8 cellular contexts compared by ENCODE assay signal in the genomic region with DNA sequence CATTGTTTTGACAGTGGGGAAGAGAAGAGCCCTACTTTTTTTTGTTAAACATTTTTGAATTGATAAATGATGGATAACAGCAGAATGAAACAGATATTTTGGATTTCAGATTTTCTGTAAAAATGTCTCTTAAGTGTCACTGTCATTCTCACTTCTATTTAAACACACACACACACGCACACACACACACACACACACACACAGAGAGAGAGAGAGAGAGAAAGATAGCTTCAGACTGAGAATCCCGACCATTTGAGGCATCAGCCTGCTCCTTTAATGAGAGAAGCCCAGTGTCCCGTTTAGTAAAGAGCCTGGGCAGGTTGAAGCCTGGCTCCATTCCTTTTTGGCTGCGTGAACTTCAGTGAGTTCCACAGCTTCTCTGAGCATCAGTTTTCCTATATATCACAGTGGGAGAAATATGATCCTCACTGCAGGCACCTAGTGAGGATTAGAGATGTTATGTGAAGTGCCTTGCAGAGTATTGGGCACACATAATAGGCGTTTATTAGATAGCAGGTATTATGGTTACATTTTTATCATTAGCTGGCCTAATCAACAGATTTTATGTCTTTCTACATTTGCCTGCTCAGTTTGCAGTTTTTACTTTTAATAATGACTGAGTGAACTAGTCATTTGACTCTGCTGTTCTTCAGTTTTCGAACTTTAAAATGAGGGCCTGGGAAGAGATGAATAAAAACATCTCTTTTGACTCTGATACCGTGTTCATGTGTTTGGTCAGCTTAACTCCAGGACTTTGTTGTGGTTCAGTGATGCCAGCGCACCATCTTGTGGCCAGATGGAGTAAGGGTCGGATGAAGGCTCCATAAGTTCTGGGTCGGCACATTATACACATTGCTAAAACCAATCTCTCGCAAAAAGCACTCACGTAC.
DNase-seq lines count a peak whose midpoint lies in the region; ATAC-seq and TF ChIP-seq lines count a peak whose summit lies in the region.

No MANE protein-coding gene starts in this region.

- DNase-seq in Ammon's horn (ENCODE audit: low spot score) (peak; percentile 91), NCI-H2227 treated with DMSO at 0.1 percent for 48 hours (lab: John Stamatoyannopoulos, UW) (peak; percentile 75), colonic mucosa (peak; percentile 73), lower lobe of right lung (peak; percentile 69)
- peak; percentile 42 for DNase-seq in activated CD4-positive, CD25-positive, alpha-beta regulatory T cell treated with anti-CD3 and anti-CD28 coated beads, Interleukin-2, amount 50 U/mL, for 16 hours (ENCODE audit: low read depth, low spot score)
- peak; percentile 43 to 53 (median 48) for DNase-seq in stimulated activated CD4-positive, alpha-beta T cell treated with anti-CD3 and anti-CD28 coated beads, TNF-alpha, amount 100 ng/mL, for 48 hours (ENCODE audit: low read depth in 3 of 3)

- no peak overlapping the region for H3K4me3 ChIP-seq in colonic mucosa
- H3K4me3 ChIP-seq in lower lobe of right lung = no peak overlapping the region

- intact Hi-C loops in colonic mucosa (cut with DNase I) = loop anchor here (2.0 to 10.0 kb wide), 3 partner anchors 184 to 650 kb away; a partner anchor contains a TSS
- intact Hi-C loops in lower lobe of right lung (cut with DNase I) = no loop called here

- H3K9ac ChIP-seq in colonic mucosa (ENCODE audit: low read depth in 2 of 2, low read length in 2 of 2) = no peak overlapping the region

- H3K4me1 ChIP-seq in colonic mucosa = no peaks in the 10 kb centered on the region
- peaks cover 14% of the 10 kb centered on the region for H3K4me1 ChIP-seq in lower lobe of right lung

- no peak overlapping the region for H3K27ac ChIP-seq in colonic mucosa
- H3K27ac ChIP-seq in lower lobe of right lung = no peak overlapping the region

- H3K27me3 ChIP-seq in colonic mucosa = no peaks in the 10 kb centered on the region
- H3K27me3 ChIP-seq in lower lobe of right lung (ENCODE audit: low read depth) = no peaks in the 10 kb centered on the region

- peak; percentile 91 for ATAC-seq in GM18909 (IDR thresholded peaks at IDR 0.05; ENCODE audit: poor library complexity, unreplicated experiment)
- ATAC-seq in HG03175 (IDR thresholded peaks at IDR 0.05; ENCODE audit: unreplicated experiment) = peak; percentile 86
- ATAC-seq in lower lobe of right lung = peak; percentile 91 to 93

- H3K36me3 ChIP-seq in colonic mucosa (no peaks in the 10 kb centered on the region), lower lobe of right lung (no peaks in the 10 kb centered on the region)

- no peaks in the 10 kb centered on the region for H3K9me3 ChIP-seq in colonic mucosa
- no peaks in the 10 kb centered on the region for H3K9me3 ChIP-seq in lower lobe of right lung

- TF ChIP-seq CTCF in colonic mucosa (IDR thresholded peaks at IDR 0.05) = peak; percentile 74
- TF ChIP-seq CTCF in lower lobe of right lung (IDR thresholded peaks at IDR 0.05) = peak; percentile 91
